In the genomic region with DNA sequence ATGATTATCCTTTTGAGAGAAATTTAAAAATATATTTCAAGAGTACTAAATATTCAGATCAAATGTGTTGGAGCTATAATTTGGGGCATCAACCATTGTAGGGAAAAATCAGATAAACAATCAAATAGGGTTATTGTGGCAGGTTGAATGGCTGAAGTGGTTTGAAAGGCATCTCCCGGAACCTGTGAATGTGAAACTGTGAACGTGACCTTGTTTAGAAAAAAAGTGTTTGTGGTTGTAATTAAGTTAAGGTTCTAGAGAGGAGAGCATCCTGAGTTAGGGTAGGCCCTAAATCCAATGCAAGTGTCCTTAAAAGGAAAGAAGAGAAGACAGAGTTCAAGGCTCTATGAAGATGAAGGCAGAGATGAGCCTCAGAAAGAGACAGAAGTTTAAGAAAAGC, we compare ENCODE assay signal across 15 cellular contexts.
"Had no signal": no experiment of that assay in that cellular context is flagged by ENCODE, and none has a peak within 500 bp of the region (broad histone marks: within the 10 kb centered on the region; RNA-seq: fewer than 3 reads in every experiment).

No MANE protein-coding gene starts in this region.

- H3K27me3 Mint-ChIP-seq: activated B cell treated with CpG ODN at 0.5 μM for 24 hours; naive thymus-derived CD8-positive, alpha-beta T cell; stimulated activated naive B cell treated with anti-CD40 and anti-IgM and Interleukin-4, amounts not matched to agents 10 μg/mL and 1 μg/mL and 100 μg/mL, for 72 hours; T-helper 17 cell had no signal

- H3K27ac Mint-ChIP-seq: activated B cell treated with CpG ODN at 0.5 μM for 24 hours; naive thymus-derived CD8-positive, alpha-beta T cell; stimulated activated naive B cell treated with anti-CD40 and anti-IgM and Interleukin-4, amounts not matched to agents 10 μg/mL and 1 μg/mL and 100 μg/mL, for 72 hours; T-helper 17 cell had no signal

- ATAC-seq: mucosa of descending colon; naive thymus-derived CD8-positive, alpha-beta T cell; stimulated activated naive B cell treated with anti-CD40 and anti-IgM and Interleukin-4, amounts not matched to agents 10 μg/mL and 1 μg/mL and 100 μg/mL, for 72 hours; T-helper 17 cell had no signal

- H3K4me3 Mint-ChIP-seq: activated B cell treated with CpG ODN at 0.5 μM for 24 hours; stimulated activated naive B cell treated with anti-CD40 and anti-IgM and Interleukin-4, amounts not matched to agents 10 μg/mL and 1 μg/mL and 100 μg/mL, for 72 hours; T-helper 17 cell had no signal

- H3K36me3 Mint-ChIP-seq: naive thymus-derived CD8-positive, alpha-beta T cell; stimulated activated naive B cell treated with anti-CD40 and anti-IgM and Interleukin-4, amounts not matched to agents 10 μg/mL and 1 μg/mL and 100 μg/mL, for 72 hours had no signal

- H3K4me1 Mint-ChIP-seq: activated B cell treated with CpG ODN at 0.5 μM for 24 hours; stimulated activated naive B cell treated with anti-CD40 and anti-IgM and Interleukin-4, amounts not matched to agents 10 μg/mL and 1 μg/mL and 100 μg/mL, for 72 hours; T-helper 17 cell had no signal

- DNase-seq: activated B cell treated with CpG ODN at 0.5 μM for 24 hours; activated gamma-delta T cell; activated T-cell treated with anti-CD3 and anti-CD28 coated beads, Interleukin-2, amount 50 U/mL, for 1 hour; anterior cingulate cortex; brain microvascular endothelial cell; cortex of kidney; effector CD4-positive, alpha-beta T cell; hippocampal formation; left ventricle myocardium inferior; mucosa of descending colon; naive thymus-derived CD8-positive, alpha-beta T cell; stimulated activated CD4-positive, alpha-beta T cell treated with anti-CD3 and anti-CD28 coated beads, Interleukin-2, amount 100 ng/mL, for 48 hours; stimulated activated naive B cell treated with anti-CD40 and anti-IgM and Interleukin-4, amounts not matched to agents 10 μg/mL and 1 μg/mL and 100 μg/mL, for 72 hours; T-helper 17 cell; trophoblast cell had no signal

- H3K9me3 Mint-ChIP-seq: activated B cell treated with CpG ODN at 0.5 μM for 24 hours had no signal
